In genomic region chr4:169202143-169202699, GRCh38 we compare ENCODE assay signal across 10 cellular contexts.
DNase-seq lines count a peak whose midpoint lies in the region; ATAC-seq, FAIRE-seq and TF ChIP-seq lines count a peak whose summit lies in the region.
"Had no signal": no experiment of that assay in that cellular context is flagged by ENCODE, and none has a peak within 500 bp of the region (broad histone marks: within the 10 kb centered on the region; RNA-seq: fewer than 3 reads in every experiment).

No MANE protein-coding gene starts in this region.

- DNase-seq in A549 (ENCODE audit: low read depth in 1 of 2, low spot score in 1 of 2) = no peak
- peak; percentile 58 for DNase-seq in brain pericyte (ENCODE audit: low read depth, low spot score)
- no peak for DNase-seq in nephron progenitor cell
- DNase-seq in effector CD8-positive, alpha-beta T cell (lab: John Stamatoyannopoulos, UW) = no peak
- DNase-seq in activated CD4-positive, alpha-beta T cell treated with anti-CD3 and anti-CD28 coated beads, Interleukin-2, amount 10 ng/mL, durations not matched to agents 7 days and 5 days = no peak
- no peak for DNase-seq in activated T-cell treated with anti-CD3 and anti-CD28 coated beads for 4 hours
- no peak for DNase-seq in activated CD4-positive, alpha-beta T cell treated with anti-CD3 and anti-CD28 coated beads for 36 hours
- DNase-seq: activated CD4-positive, alpha-beta T cell treated with anti-CD3 and anti-CD28 coated beads, Interleukin-2, amount 50 U/mL, for 48 hours; NCI-H1417 treated with DMSO at 0.1 percent for 48 hours had no signal

- H3K27ac ChIP-seq in A549 = peak overlapping the region; percentile 14 to 71; a peak in 4 of 6 replicates

- H3K4me1 ChIP-seq in A549 = peaks cover 71% of the 10 kb centered on the region

- peak overlapping the region; percentile 63 for H3K4me2 ChIP-seq in A549

- H3K4me1 Mint-ChIP-seq in nephron progenitor cell = peaks cover 64% of the 10 kb centered on the region
- H3K4me1 Mint-ChIP-seq in activated CD4-positive, alpha-beta T cell treated with anti-CD3 and anti-CD28 coated beads, Interleukin-2, amount 10 ng/mL, durations not matched to agents 7 days and 5 days = no peaks in the 10 kb centered on the region
- H3K4me1 Mint-ChIP-seq in activated CD4-positive, alpha-beta T cell treated with anti-CD3 and anti-CD28 coated beads for 36 hours = no peaks in the 10 kb centered on the region

- no peak for TF ChIP-seq POLR2A in A549 (IDR thresholded peaks at IDR 0.05; ENCODE audit: low read length)

- no peak overlapping the region for H3K4me3 Mint-ChIP-seq in nephron progenitor cell
- no peak overlapping the region for H3K4me3 Mint-ChIP-seq in activated CD4-positive, alpha-beta T cell treated with anti-CD3 and anti-CD28 coated beads, Interleukin-2, amount 10 ng/mL, durations not matched to agents 7 days and 5 days
- H3K4me3 Mint-ChIP-seq in activated CD4-positive, alpha-beta T cell treated with anti-CD3 and anti-CD28 coated beads for 36 hours = no peak overlapping the region

- WGBS in A549 (ENCODE audit: missing lambda C conversion rate) = 4% methylated on average over 3 of the region's 3 CpGs

- TF ChIP-seq CTCF in A549 (IDR thresholded peaks at IDR 0.05) (no peak), nephron progenitor cell (IDR thresholded peaks at IDR 0.05) (no peak)

- CTCF ChIA-PET in A549 (lab: Yijun Ruan, JAX) = interaction anchor here (1.4 kb wide), 1 partner anchor 51 kb away, joined by 3 read pairs; no protein-coding TSS in a partner anchor
- CTCF ChIA-PET in activated CD4-positive, alpha-beta T cell treated with anti-CD3 and anti-CD28 coated beads, Interleukin-2, amount 10 ng/mL, durations not matched to agents 7 days and 5 days (lab: Charles Lee) = no interaction called here
- CTCF ChIA-PET in activated CD4-positive, alpha-beta T cell treated with anti-CD3 and anti-CD28 coated beads for 36 hours (lab: Charles Lee) = interaction anchor here (1.1 kb wide), 1 partner anchor 288 kb away, joined by 3 read pairs; no protein-coding TSS in a partner anchor

- H3K4me3 ChIP-seq in A549 = no peak overlapping the region

- H3K27me3 Mint-ChIP-seq in nephron progenitor cell (ENCODE audit: low read depth, poor library complexity) = no peaks in the 10 kb centered on the region
- H3K27me3 Mint-ChIP-seq in activated CD4-positive, alpha-beta T cell treated with anti-CD3 and anti-CD28 coated beads, Interleukin-2, amount 10 ng/mL, durations not matched to agents 7 days and 5 days = no peaks in the 10 kb centered on the region
- peaks cover 3% of the 10 kb centered on the region for H3K27me3 Mint-ChIP-seq in activated CD4-positive, alpha-beta T cell treated with anti-CD3 and anti-CD28 coated beads for 36 hours

- H3K9me3 Mint-ChIP-seq in nephron progenitor cell = no peaks in the 10 kb centered on the region
- no peaks in the 10 kb centered on the region for H3K9me3 Mint-ChIP-seq in activated CD4-positive, alpha-beta T cell treated with anti-CD3 and anti-CD28 coated beads, Interleukin-2, amount 10 ng/mL, durations not matched to agents 7 days and 5 days
- H3K9me3 Mint-ChIP-seq in activated CD4-positive, alpha-beta T cell treated with anti-CD3 and anti-CD28 coated beads for 36 hours (ENCODE audit: low read depth) = no peaks in the 10 kb centered on the region

- no peak for TF ChIP-seq RAD21 in A549 (conservative IDR thresholded peaks at IDR 0.05 in 1 of 2, IDR thresholded peaks at IDR 0.05 in 1 of 2)

- peak overlapping the region; percentile 90 for H3K27ac Mint-ChIP-seq in nephron progenitor cell
- no peak overlapping the region for H3K27ac Mint-ChIP-seq in activated CD4-positive, alpha-beta T cell treated with anti-CD3 and anti-CD28 coated beads, Interleukin-2, amount 10 ng/mL, durations not matched to agents 7 days and 5 days
- H3K27ac Mint-ChIP-seq in activated CD4-positive, alpha-beta T cell treated with anti-CD3 and anti-CD28 coated beads for 36 hours = no peak overlapping the region

- H3K9me3 ChIP-seq in A549 = no peaks in the 10 kb centered on the region

- intact Hi-C loops in activated CD4-positive, alpha-beta T cell treated with anti-CD3 and anti-CD28 coated beads for 36 hours (cut with DNase I, micrococcal nuclease) = no loop called here

- POLR2A ChIA-PET in A549 (lab: Yijun Ruan, JAX) = interaction anchor here (0.9 kb wide), 1 partner anchor 67 kb away, joined by 3 read pairs; no protein-coding TSS in a partner anchor
- POLR2A ChIA-PET in activated CD4-positive, alpha-beta T cell treated with anti-CD3 and anti-CD28 coated beads, Interleukin-2, amount 10 ng/mL, durations not matched to agents 7 days and 5 days (lab: Charles Lee) = no interaction called here
- POLR2A ChIA-PET in activated CD4-positive, alpha-beta T cell treated with anti-CD3 and anti-CD28 coated beads for 36 hours (lab: Charles Lee) = interaction anchor here (0.6 kb wide), 1 partner anchor 307 kb away, joined by 3 read pairs; no protein-coding TSS in a partner anchor

- H3K36me3 Mint-ChIP-seq in nephron progenitor cell (ENCODE audit: low read depth) = no peaks in the 10 kb centered on the region
- no peaks in the 10 kb centered on the region for H3K36me3 Mint-ChIP-seq in activated CD4-positive, alpha-beta T cell treated with anti-CD3 and anti-CD28 coated beads, Interleukin-2, amount 10 ng/mL, durations not matched to agents 7 days and 5 days (ENCODE audit: low read depth)
- no peaks in the 10 kb centered on the region for H3K36me3 Mint-ChIP-seq in activated CD4-positive, alpha-beta T cell treated with anti-CD3 and anti-CD28 coated beads for 36 hours (ENCODE audit: low read depth)

- no peak for FAIRE-seq in A549 (lab: Jason Lieb, UNC)

- ATAC-seq in A549 = peak; percentile 44 to 47; a peak in 3 of 6 replicates
- ATAC-seq in HG02610 (IDR thresholded peaks at IDR 0.05; ENCODE audit: unreplicated experiment) = peak; percentile 32
- no peak for ATAC-seq in activated CD4-positive, alpha-beta T cell treated with anti-CD3 and anti-CD28 coated beads for 36 hours

- no peak for TF ChIP-seq EP300 in A549 (IDR thresholded peaks at IDR 0.05)

TF ChIP-seq in A549, 52 proteins besides CTCF, POLR2A, EP300 and RAD21:
- TF ChIP-seq ELK1 (IDR thresholded peaks at IDR 0.05; ENCODE audit: low read depth, low read length) (no peak), ATOH8 (CRISPR knock-in tag; IDR thresholded peaks at IDR 0.05; ENCODE audit: low read depth) (no peak), CBX2 (IDR thresholded peaks at IDR 0.05; ENCODE audit: borderline replicate concordance, low read depth) (no peak), ZFP36 (IDR thresholded peaks at IDR 0.05; ENCODE audit: borderline replicate concordance, partially characterized antibody) (no peak), ESRRA (IDR thresholded peaks at IDR 0.05; ENCODE audit: borderline replicate concordance, low read length) (no peak), MAFK (IDR thresholded peaks at IDR 0.05; ENCODE audit: partially characterized antibody) (peak; percentile 63), HDAC2 (IDR thresholded peaks at IDR 0.05) (no peak), EHMT2 (IDR thresholded peaks at IDR 0.05; ENCODE audit: low read depth) (no peak)
- TF ChIP-seq, protein P1, sequence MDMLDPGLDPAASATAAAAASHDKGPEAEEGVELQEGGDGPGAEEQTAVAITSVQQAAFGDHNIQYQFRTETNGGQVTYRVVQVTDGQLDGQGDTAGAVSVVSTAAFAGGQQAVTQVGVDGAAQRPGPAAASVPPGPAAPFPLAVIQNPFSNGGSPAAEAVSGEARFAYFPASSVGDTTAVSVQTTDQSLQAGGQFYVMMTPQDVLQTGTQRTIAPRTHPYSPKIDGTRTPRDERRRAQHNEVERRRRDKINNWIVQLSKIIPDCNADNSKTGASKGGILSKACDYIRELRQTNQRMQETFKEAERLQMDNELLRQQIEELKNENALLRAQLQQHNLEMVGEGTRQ (IDR thresholded peaks at IDR 0.05) = no peak
